Comparison of ENCODE assay signal across 9 cellular contexts in genomic region chr11:128208329-128209220, GRCh38.
DNase-seq lines count a peak whose midpoint lies in the region; ATAC-seq and TF ChIP-seq lines count a peak whose summit lies in the region.
"Had no signal": no experiment of that assay in that cellular context is flagged by ENCODE, and none has a peak within 500 bp of the region (broad histone marks: within the 10 kb centered on the region; RNA-seq: fewer than 3 reads in every experiment).

No MANE protein-coding gene starts in this region.

- peak overlapping the region in 1 of 2 donors; percentile 59 for H3K27ac ChIP-seq in right atrium auricular region
- H3K27ac ChIP-seq in breast epithelium, result peak overlapping the region; percentile 67 to 83
- H3K27ac ChIP-seq in lower lobe of right lung, result no peak overlapping the region
- H3K27ac ChIP-seq in uterus, result peak overlapping the region in 1 of 2 donors; percentile 33
- H3K27ac ChIP-seq: KMS-11 had no signal

- peak; percentile 81 for ATAC-seq in Right ventricle myocardium superior (ENCODE audit: poor library complexity)
- peak; percentile 32 to 42 for ATAC-seq in lower lobe of right lung
- no peak for ATAC-seq in GM21825 (IDR thresholded peaks at IDR 0.05; ENCODE audit: unreplicated experiment)

- peak; percentile 36 for DNase-seq in Right ventricle myocardium superior
- DNase-seq in right atrium auricular region (ENCODE audit: low spot score), result no peak
- peak in 1 of 2 donors; percentile 51 for DNase-seq in breast epithelium (ENCODE audit: low spot score in 2 of 2)
- DNase-seq in lower lobe of right lung, result no peak
- DNase-seq in uterus, result peak; percentile 19 to 33
- DNase-seq in GF-D8 (lab: John Stamatoyannopoulos, UW), result no peak
- no peak for DNase-seq in stimulated activated CD4-positive, alpha-beta T cell treated with anti-CD3 and anti-CD28 coated beads, Interleukin-4, amount 100 ng/mL, for 24 hours

- intact Hi-C loops in Right ventricle myocardium superior (cut with DNase I), result no loop called here
- intact Hi-C loops in breast epithelium (cut with DNase I; ENCODE audit: low total_unique reads), result no loop called here
- intact Hi-C loops in lower lobe of right lung (cut with DNase I), result no loop called here
- intact Hi-C loops in uterus (cut with DNase I; ENCODE audit: low total_unique reads), result no loop called here

- H3K9me3 ChIP-seq in right atrium auricular region (no peaks in the 10 kb centered on the region), breast epithelium (no peaks in the 10 kb centered on the region), lower lobe of right lung (no peaks in the 10 kb centered on the region), uterus (no peaks in the 10 kb centered on the region)

- TF ChIP-seq CTCF in right atrium auricular region (IDR thresholded peaks at IDR 0.05) (no peak), breast epithelium (IDR thresholded peaks at IDR 0.05) (no peak), lower lobe of right lung (IDR thresholded peaks at IDR 0.05) (no peak), uterus (IDR thresholded peaks at IDR 0.05) (no peak)

- TF ChIP-seq POLR2A in breast epithelium (IDR thresholded peaks at IDR 0.05) (no peak), uterus (IDR thresholded peaks at IDR 0.05) (no peak)

- H3K27me3 ChIP-seq in right atrium auricular region (no peaks in the 10 kb centered on the region), breast epithelium (no peaks in the 10 kb centered on the region), lower lobe of right lung (ENCODE audit: low read depth) (no peaks in the 10 kb centered on the region), uterus (no peaks in the 10 kb centered on the region)

- H3K36me3 ChIP-seq in right atrium auricular region (no peaks in the 10 kb centered on the region), breast epithelium (no peaks in the 10 kb centered on the region), lower lobe of right lung (no peaks in the 10 kb centered on the region), uterus (no peaks in the 10 kb centered on the region)

- H3K4me3 ChIP-seq in right atrium auricular region (no peak overlapping the region), breast epithelium (no peak overlapping the region), lower lobe of right lung (no peak overlapping the region), uterus (no peak overlapping the region)

- H3K4me1 ChIP-seq in right atrium auricular region (peaks cover 0 to 30% of the 10 kb centered on the region in 2 donors), breast epithelium (no peaks in the 10 kb centered on the region), lower lobe of right lung (peaks cover 16% of the 10 kb centered on the region), uterus (no peaks in the 10 kb centered on the region)

Comparison
In these comparisons a context has a peak if more than half of its experiments do, and no peak if none do; other contexts are left out.
1. DNase-seq: peak in Right ventricle myocardium superior (single experiment) and uterus (2 of 2); none in right atrium auricular region (single experiment), lower lobe of right lung (single experiment), GF-D8 (single experiment) and stimulated activated CD4-positive, alpha-beta T cell treated with anti-CD3 and anti-CD28 coated beads, Interleukin-4, amount 100 ng/mL, for 24 hours (single experiment).